In the genomic region with DNA sequence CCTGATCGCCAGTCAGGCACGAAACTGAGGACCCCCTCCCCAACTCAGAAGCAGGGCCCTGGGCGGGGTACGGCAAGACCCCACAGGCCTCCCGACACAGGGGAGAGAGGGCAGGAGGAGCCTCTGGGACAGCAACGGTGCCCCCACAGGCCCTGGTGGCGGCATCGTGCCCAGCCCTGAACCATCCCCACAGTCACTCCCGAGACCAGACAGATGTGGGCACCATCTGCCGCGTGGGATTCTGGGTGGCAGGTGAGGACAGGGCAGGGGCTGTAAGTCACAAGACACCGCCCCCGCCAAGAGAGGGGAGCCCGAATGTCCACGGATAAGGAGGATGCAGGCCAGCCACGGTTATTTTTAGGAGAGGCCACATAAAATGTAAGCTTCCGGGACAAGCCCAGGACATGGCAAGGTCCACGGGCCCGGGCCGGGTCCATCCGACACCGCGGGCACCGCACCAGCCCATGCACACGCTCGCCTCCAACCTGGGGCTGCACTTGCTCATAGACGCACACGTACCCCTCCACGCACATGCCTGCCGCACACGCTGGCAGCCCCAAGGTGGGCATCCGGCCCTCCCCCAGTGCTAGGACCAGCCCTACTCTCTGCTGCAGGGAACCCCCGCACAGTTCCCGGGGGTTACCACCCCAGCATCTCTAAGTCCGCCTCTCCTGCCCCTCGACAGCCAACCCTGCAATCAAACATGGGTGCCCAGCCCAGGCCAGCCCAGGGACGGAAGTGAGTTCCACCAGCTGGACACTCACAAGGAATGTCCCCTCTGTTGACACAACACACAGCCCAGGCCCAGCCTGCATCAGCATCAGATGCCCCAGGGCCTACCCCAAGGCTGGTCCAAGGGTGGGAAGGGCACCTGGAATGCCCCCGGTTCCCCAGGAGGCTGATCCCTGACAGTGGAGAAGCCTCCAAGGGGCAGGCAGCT, we compare ENCODE assay signal across 1 cellular context.
TF ChIP-seq lines count a peak whose summit lies in the region.

No MANE protein-coding gene starts in this region.

TF ChIP-seq in GM12878, 131 proteins besides CTCF, POLR2A, EP300 and RAD21:
- TF ChIP-seq, protein P1, sequence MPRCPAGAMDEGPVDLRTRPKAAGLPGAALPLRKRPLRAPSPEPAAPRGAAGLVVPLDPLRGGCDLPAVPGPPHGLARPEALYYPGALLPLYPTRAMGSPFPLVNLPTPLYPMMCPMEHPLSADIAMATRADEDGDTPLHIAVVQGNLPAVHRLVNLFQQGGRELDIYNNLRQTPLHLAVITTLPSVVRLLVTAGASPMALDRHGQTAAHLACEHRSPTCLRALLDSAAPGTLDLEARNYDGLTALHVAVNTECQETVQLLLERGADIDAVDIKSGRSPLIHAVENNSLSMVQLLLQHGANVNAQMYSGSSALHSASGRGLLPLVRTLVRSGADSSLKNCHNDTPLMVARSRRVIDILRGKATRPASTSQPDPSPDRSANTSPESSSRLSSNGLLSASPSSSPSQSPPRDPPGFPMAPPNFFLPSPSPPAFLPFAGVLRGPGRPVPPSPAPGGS (IDR thresholded peaks at IDR 0.05; ENCODE audit: borderline replicate concordance, insufficient read depth, low read depth, low read length, poor library complexity, severe bottlenecking) = peak; percentile 96
- TF ChIP-seq TCF3 (IDR thresholded peaks at IDR 0.05; ENCODE audit: borderline replicate concordance, insufficient read depth, low read depth, low read length) = 0 out of 2 replicates have a peak, but pooled peaks have one; percentile 36
- TF ChIP-seq CREM (IDR thresholded peaks at IDR 0.05; ENCODE audit: low read depth) = no peak
- TF ChIP-seq, protein P2, sequence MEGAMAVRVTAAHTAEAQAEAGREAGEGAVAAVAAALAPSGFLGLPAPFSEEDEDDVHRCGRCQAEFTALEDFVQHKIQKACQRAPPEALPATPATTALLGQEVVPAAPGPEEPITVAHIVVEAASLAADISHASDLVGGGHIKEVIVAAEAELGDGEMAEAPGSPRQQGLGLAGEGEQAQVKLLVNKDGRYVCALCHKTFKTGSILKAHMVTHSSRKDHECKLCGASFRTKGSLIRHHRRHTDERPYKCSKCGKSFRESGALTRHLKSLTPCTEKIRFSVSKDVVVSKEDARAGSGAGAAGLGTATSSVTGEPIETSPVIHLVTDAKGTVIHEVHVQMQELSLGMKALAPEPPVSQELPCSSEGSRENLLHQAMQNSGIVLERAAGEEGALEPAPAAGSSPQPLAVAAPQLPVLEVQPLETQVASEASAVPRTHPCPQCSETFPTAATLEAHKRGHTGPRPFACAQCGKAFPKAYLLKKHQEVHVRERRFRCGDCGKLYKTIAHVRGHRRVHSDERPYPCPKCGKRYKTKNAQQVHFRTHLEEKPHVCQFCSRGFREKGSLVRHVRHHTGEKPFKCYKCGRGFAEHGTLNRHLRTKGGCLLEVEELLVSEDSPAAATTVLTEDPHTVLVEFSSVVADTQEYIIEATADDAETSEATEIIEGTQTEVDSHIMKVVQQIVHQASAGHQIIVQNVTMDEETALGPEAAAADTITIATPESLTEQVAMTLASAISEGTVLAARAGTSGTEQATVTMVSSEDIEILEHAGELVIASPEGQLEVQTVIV (IDR thresholded peaks at IDR 0.05; ENCODE audit: borderline replicate concordance, partially characterized antibody) = no peak
- TF ChIP-seq YY1 (IDR thresholded peaks at IDR 0.05; ENCODE audit: low read depth, low read length) = no peak
- TF ChIP-seq ZNF24 (IDR thresholded peaks at IDR 0.05) = no peak
- TF ChIP-seq NR2C2 (IDR thresholded peaks at IDR 0.05; ENCODE audit: borderline replicate concordance, control insufficient read depth, insufficient read length, low read depth) = no peak
- no peak for TF ChIP-seq SMC3 (IDR thresholded peaks at IDR 0.05; ENCODE audit: borderline replicate concordance, low read length)
